Comparison of ENCODE assay signal across 8 cellular contexts in the genomic region with DNA sequence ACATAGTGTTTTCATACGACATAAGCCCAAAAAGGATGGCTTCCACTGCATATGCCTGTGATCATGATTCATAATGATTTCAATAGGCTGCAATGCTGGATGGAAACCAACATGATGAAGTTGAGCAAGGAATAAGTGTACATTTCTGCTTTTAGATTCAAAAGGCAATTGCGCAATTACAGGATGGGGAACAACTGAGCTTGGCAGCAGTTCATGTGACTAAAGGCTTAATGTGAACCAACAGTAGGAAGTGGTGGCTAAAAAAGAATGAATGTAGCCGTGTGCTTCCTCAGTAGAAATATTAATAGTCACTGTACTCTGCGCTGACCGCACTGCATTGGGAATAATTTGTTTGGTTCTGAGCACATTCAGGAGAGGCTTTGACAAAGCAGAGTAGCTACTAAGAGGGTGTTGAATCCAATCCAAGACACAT. TPM values are rescaled to one million over a fixed set of nuclear protein-coding genes. Genes with fewer than 3 reads are reported as not detected.
DNase-seq lines count a peak whose midpoint lies in the region; ATAC-seq and TF ChIP-seq lines count a peak whose summit lies in the region.

No MANE protein-coding gene starts in this region.

- TF ChIP-seq RAD21 in Ishikawa (IDR thresholded peaks at IDR 0.05; ENCODE audit: low read depth): peak; percentile 12; the same call in 1 of the 2 replicates

- peaks cover 2% of the 10 kb centered on the region for H3K4me1 Mint-ChIP-seq in activated CD8-positive, alpha-beta T cell treated with anti-CD3 and anti-CD28 coated beads, Interleukin-2, amount 10 ng/mL, durations not matched to agents 7 days and 5 days (ENCODE audit: low read depth)
- no peaks in the 10 kb centered on the region for H3K4me1 Mint-ChIP-seq in activated T-cell treated with anti-CD3 and anti-CD28 coated beads, Interleukin-2, amount 50 U/mL, for 4 hours (ENCODE audit: low read depth)

- peaks cover 13% of the 10 kb centered on the region for H3K27me3 Mint-ChIP-seq in activated CD8-positive, alpha-beta T cell treated with anti-CD3 and anti-CD28 coated beads, Interleukin-2, amount 10 ng/mL, durations not matched to agents 7 days and 5 days (ENCODE audit: low read depth)
- H3K27me3 Mint-ChIP-seq in activated T-cell treated with anti-CD3 and anti-CD28 coated beads, Interleukin-2, amount 50 U/mL, for 4 hours (ENCODE audit: low read depth): peaks cover 17% of the 10 kb centered on the region

- DNase-seq in iris pigment epithelial cell (ENCODE audit: low read depth): peak; percentile 99
- DNase-seq in activated CD8-positive, alpha-beta T cell treated with anti-CD3 and anti-CD28 coated beads, Interleukin-2, amount 10 ng/mL, durations not matched to agents 7 days and 5 days: no peak
- DNase-seq in activated T-cell treated with anti-CD3 and anti-CD28 coated beads, Interleukin-2, amount 50 U/mL, for 4 hours: no peak
- DNase-seq in DMS79 treated with DMSO at 0.1 percent for 48 hours (lab: John Stamatoyannopoulos, UW): no peak

- H3K36me3 Mint-ChIP-seq in activated CD8-positive, alpha-beta T cell treated with anti-CD3 and anti-CD28 coated beads, Interleukin-2, amount 10 ng/mL, durations not matched to agents 7 days and 5 days (ENCODE audit: low read depth): no peaks in the 10 kb centered on the region
- H3K36me3 Mint-ChIP-seq in activated T-cell treated with anti-CD3 and anti-CD28 coated beads, Interleukin-2, amount 50 U/mL, for 4 hours (ENCODE audit: insufficient read depth): no peaks in the 10 kb centered on the region

- peak; percentile 69; the same call in 1 of the 2 replicates for TF ChIP-seq EP300 in Ishikawa (IDR thresholded peaks at IDR 0.05; ENCODE audit: borderline replicate concordance)

- no peak overlapping the region for H3K27ac Mint-ChIP-seq in activated CD8-positive, alpha-beta T cell treated with anti-CD3 and anti-CD28 coated beads, Interleukin-2, amount 10 ng/mL, durations not matched to agents 7 days and 5 days

- CTCF ChIA-PET in activated CD8-positive, alpha-beta T cell treated with anti-CD3 and anti-CD28 coated beads, Interleukin-2, amount 10 ng/mL, durations not matched to agents 7 days and 5 days (lab: Charles Lee): no interaction called here

- H3K4me3 Mint-ChIP-seq in activated CD8-positive, alpha-beta T cell treated with anti-CD3 and anti-CD28 coated beads, Interleukin-2, amount 10 ng/mL, durations not matched to agents 7 days and 5 days: no peak overlapping the region
- no peak overlapping the region for H3K4me3 Mint-ChIP-seq in activated T-cell treated with anti-CD3 and anti-CD28 coated beads, Interleukin-2, amount 50 U/mL, for 4 hours

- H3K9me3 Mint-ChIP-seq in activated CD8-positive, alpha-beta T cell treated with anti-CD3 and anti-CD28 coated beads, Interleukin-2, amount 10 ng/mL, durations not matched to agents 7 days and 5 days (ENCODE audit: insufficient read depth): no peaks in the 10 kb centered on the region
- H3K9me3 Mint-ChIP-seq in activated T-cell treated with anti-CD3 and anti-CD28 coated beads, Interleukin-2, amount 50 U/mL, for 4 hours: no peaks in the 10 kb centered on the region

- H3K27ac ChIP-seq in angular gyrus (ENCODE audit: low read depth, low read length) (peak overlapping the region; percentile 27), temporal lobe (ENCODE audit: low read depth, low read length) (peak overlapping the region; percentile 84)

- POLR2A ChIA-PET in activated CD8-positive, alpha-beta T cell treated with anti-CD3 and anti-CD28 coated beads, Interleukin-2, amount 10 ng/mL, durations not matched to agents 7 days and 5 days (lab: Charles Lee): no interaction called here

- no peak for ATAC-seq in activated CD8-positive, alpha-beta T cell treated with anti-CD3 and anti-CD28 coated beads, Interleukin-2, amount 10 ng/mL, durations not matched to agents 7 days and 5 days
- no peak for ATAC-seq in activated T-cell treated with anti-CD3 and anti-CD28 coated beads, Interleukin-2, amount 50 U/mL, for 4 hours
- no peak for ATAC-seq in HG02884 (IDR thresholded peaks at IDR 0.05; ENCODE audit: unreplicated experiment)

TF ChIP-seq in Ishikawa, 13 proteins besides CTCF, POLR2A, EP300 and RAD21:
- no peak for TF ChIP-seq TAF1 (IDR thresholded peaks at IDR 0.05; ENCODE audit: low read depth)
- 0 out of 2 replicates have a peak, but pooled peaks have one; percentile 28 for TF ChIP-seq TCF12 (IDR thresholded peaks at IDR 0.05; ENCODE audit: low read depth)
- TF ChIP-seq YY1 (IDR thresholded peaks at IDR 0.05; ENCODE audit: low read depth): peak; percentile 30; the same call in 1 of the 2 replicates
- peak; percentile 86 for TF ChIP-seq NFIC (IDR thresholded peaks at IDR 0.05)
- TF ChIP-seq, protein P1, sequence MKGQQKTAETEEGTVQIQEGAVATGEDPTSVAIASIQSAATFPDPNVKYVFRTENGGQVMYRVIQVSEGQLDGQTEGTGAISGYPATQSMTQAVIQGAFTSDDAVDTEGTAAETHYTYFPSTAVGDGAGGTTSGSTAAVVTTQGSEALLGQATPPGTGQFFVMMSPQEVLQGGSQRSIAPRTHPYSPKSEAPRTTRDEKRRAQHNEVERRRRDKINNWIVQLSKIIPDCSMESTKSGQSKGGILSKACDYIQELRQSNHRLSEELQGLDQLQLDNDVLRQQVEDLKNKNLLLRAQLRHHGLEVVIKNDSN (IDR thresholded peaks at IDR 0.05): peak; percentile 62
- TF ChIP-seq TEAD4 (IDR thresholded peaks at IDR 0.05): peak; percentile 55
- peak; percentile 100 for TF ChIP-seq CEBPB (IDR thresholded peaks at IDR 0.05)
- no peak for TF ChIP-seq CREB1 (IDR thresholded peaks at IDR 0.05; ENCODE audit: low read depth)
- TF ChIP-seq, protein P2, sequence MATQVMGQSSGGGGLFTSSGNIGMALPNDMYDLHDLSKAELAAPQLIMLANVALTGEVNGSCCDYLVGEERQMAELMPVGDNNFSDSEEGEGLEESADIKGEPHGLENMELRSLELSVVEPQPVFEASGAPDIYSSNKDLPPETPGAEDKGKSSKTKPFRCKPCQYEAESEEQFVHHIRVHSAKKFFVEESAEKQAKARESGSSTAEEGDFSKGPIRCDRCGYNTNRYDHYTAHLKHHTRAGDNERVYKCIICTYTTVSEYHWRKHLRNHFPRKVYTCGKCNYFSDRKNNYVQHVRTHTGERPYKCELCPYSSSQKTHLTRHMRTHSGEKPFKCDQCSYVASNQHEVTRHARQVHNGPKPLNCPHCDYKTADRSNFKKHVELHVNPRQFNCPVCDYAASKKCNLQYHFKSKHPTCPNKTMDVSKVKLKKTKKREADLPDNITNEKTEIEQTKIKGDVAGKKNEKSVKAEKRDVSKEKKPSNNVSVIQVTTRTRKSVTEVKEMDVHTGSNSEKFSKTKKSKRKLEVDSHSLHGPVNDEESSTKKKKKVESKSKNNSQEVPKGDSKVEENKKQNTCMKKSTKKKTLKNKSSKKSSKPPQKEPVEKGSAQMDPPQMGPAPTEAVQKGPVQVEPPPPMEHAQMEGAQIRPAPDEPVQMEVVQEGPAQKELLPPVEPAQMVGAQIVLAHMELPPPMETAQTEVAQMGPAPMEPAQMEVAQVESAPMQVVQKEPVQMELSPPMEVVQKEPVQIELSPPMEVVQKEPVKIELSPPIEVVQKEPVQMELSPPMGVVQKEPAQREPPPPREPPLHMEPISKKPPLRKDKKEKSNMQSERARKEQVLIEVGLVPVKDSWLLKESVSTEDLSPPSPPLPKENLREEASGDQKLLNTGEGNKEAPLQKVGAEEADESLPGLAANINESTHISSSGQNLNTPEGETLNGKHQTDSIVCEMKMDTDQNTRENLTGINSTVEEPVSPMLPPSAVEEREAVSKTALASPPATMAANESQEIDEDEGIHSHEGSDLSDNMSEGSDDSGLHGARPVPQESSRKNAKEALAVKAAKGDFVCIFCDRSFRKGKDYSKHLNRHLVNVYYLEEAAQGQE (IDR thresholded peaks at IDR 0.05; ENCODE audit: low read depth): no peak
- TF ChIP-seq FOXM1 (IDR thresholded peaks at IDR 0.05; ENCODE audit: borderline replicate concordance, low read depth): no peak; the same call in 1 of the 2 replicates
- TF ChIP-seq EGR1 (IDR thresholded peaks at IDR 0.05): no peak
- TF ChIP-seq, protein P3, sequence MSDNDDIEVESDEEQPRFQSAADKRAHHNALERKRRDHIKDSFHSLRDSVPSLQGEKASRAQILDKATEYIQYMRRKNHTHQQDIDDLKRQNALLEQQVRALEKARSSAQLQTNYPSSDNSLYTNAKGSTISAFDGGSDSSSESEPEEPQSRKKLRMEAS (IDR thresholded peaks at IDR 0.05): peak; percentile 64
- no peak for TF ChIP-seq ZBTB7A (IDR thresholded peaks at IDR 0.05; ENCODE audit: low read depth)

RNA-seq across cellular contexts. Expression of a gene that starts 51.2 kb away (rescaled TPM):
- total RNA-seq in temporal lobe: 188 TPM
- not detected for total RNA-seq in activated CD8-positive, alpha-beta T cell treated with anti-CD3 and anti-CD28 coated beads, Interleukin-2, amount 10 ng/mL, durations not matched to agents 7 days and 5 days
- total RNA-seq in activated T-cell treated with anti-CD3 and anti-CD28 coated beads, Interleukin-2, amount 50 U/mL, for 4 hours: 1 to 10 TPM in 1 of 3 donors, under 1 TPM in 2; 0.56 to 1.4 (median 0.76) TPM

Comparison
In these comparisons a context has a peak if more than half of its experiments do, and no peak if none do; other contexts are left out.
1. RNA of a gene that starts 51.2 kb away (total RNA-seq): 188 TPM in temporal lobe (single experiment); 0.56 to 1.4 TPM in activated T-cell treated with anti-CD3 and anti-CD28 coated beads, Interleukin-2, amount 50 U/mL, for 4 hours and not detected in activated CD8-positive, alpha-beta T cell treated with anti-CD3 and anti-CD28 coated beads, Interleukin-2, amount 10 ng/mL, durations not matched to agents 7 days and 5 days; every median in the first group is over 10 times any median in the second.